ENCODE assay signal across 8 cellular contexts in genomic region chr12:79935021-79935623, GRCh38. TPM values are rescaled to one million over a fixed set of nuclear protein-coding genes. Genes with fewer than 3 reads are reported as not detected.
DNase-seq lines count a peak whose midpoint lies in the region; ATAC-seq and TF ChIP-seq lines count a peak whose summit lies in the region.

Gene PPP1R12A (minus strand): TSS chr12:79935097. CDS start chr12:79934931, 166 bp downstream.

- peaks cover 4% of the 10 kb centered on the region for H3K4me1 ChIP-seq in parathyroid adenoma
- peaks cover 0 to 47% (median 14%) of the 10 kb centered on the region in 4 donors for H3K4me1 ChIP-seq in tibial nerve

- 1% methylated on average over 29 to 44 of the region's 44 CpGs for WGBS in tibial nerve, 2 donors

- no peaks in the 10 kb centered on the region for H3K9me3 ChIP-seq in parathyroid adenoma (ENCODE audit: control insufficient read depth, low read length)
- H3K9me3 ChIP-seq in tibial nerve, result no peaks in the 10 kb centered on the region

- H3K27me3 Mint-ChIP-seq in activated naive CD8-positive, alpha-beta T cell treated with anti-CD3 and anti-CD28 coated beads, Interleukin-2, amount 50 U/mL, for 24 hours, result no peaks in the 10 kb centered on the region

- H3K36me3 ChIP-seq in parathyroid adenoma (ENCODE audit: control insufficient read depth, insufficient read depth, low read length) (no peaks in the 10 kb centered on the region), tibial nerve (no peaks in the 10 kb centered on the region)

- H3K27ac ChIP-seq in parathyroid adenoma, result peak within 1 kb of the TSS; percentile 92
- peak within 1 kb of the TSS; percentile 91 to 97 (median 96) for H3K27ac ChIP-seq in tibial nerve

- no peaks in the 10 kb centered on the region for H3K9me3 Mint-ChIP-seq in activated naive CD8-positive, alpha-beta T cell treated with anti-CD3 and anti-CD28 coated beads, Interleukin-2, amount 50 U/mL, for 24 hours

- peak within 1 kb of the TSS; percentile 93 for H3K4me3 Mint-ChIP-seq in activated naive CD8-positive, alpha-beta T cell treated with anti-CD3 and anti-CD28 coated beads, Interleukin-2, amount 50 U/mL, for 24 hours

- intact Hi-C loops in Right ventricle myocardium superior (cut with DNase I), result loop anchor here (10.0 kb wide), 2 partner anchors 110 to 250 kb away; no protein-coding TSS in a partner anchor

- no peaks in the 10 kb centered on the region for H3K27me3 ChIP-seq in parathyroid adenoma (ENCODE audit: control insufficient read depth, insufficient read depth, low read length)
- H3K27me3 ChIP-seq in tibial nerve, result no peaks in the 10 kb centered on the region

- peak within 1 kb of the TSS; percentile 79 for H3K9ac ChIP-seq in parathyroid adenoma

- peak; percentile 85 for ATAC-seq in HG02759 (IDR thresholded peaks at IDR 0.05; ENCODE audit: unreplicated experiment)
- ATAC-seq in activated naive CD8-positive, alpha-beta T cell treated with anti-CD3 and anti-CD28 coated beads, Interleukin-2, amount 50 U/mL, for 24 hours, result peak; percentile 91
- peak; percentile 97 for ATAC-seq in Right ventricle myocardium superior (ENCODE audit: poor library complexity)

- H3K4me3 ChIP-seq in GM12865 (ENCODE audit: low read depth, low read length), result peak within 1 kb of the TSS; percentile 77
- H3K4me3 ChIP-seq in parathyroid adenoma (ENCODE audit: low read depth, low read length), result peak within 1 kb of the TSS; percentile 96
- H3K4me3 ChIP-seq in tibial nerve, result peak within 1 kb of the TSS; percentile 82 to 97 (median 93)

- no peaks in the 10 kb centered on the region for H3K36me3 Mint-ChIP-seq in activated naive CD8-positive, alpha-beta T cell treated with anti-CD3 and anti-CD28 coated beads, Interleukin-2, amount 50 U/mL, for 24 hours (ENCODE audit: low read depth)

- H3K4me2 ChIP-seq in parathyroid adenoma (ENCODE audit: low read length), result peak within 1 kb of the TSS; percentile 71

- H2AFZ ChIP-seq in parathyroid adenoma, result peak within 1 kb of the TSS; percentile 90

- H3K4me1 Mint-ChIP-seq in activated naive CD8-positive, alpha-beta T cell treated with anti-CD3 and anti-CD28 coated beads, Interleukin-2, amount 50 U/mL, for 24 hours, result peaks cover 39% of the 10 kb centered on the region

- peak within 1 kb of the TSS; percentile 97 for H3K27ac Mint-ChIP-seq in activated naive CD8-positive, alpha-beta T cell treated with anti-CD3 and anti-CD28 coated beads, Interleukin-2, amount 50 U/mL, for 24 hours

- peaks cover 20% of the 10 kb centered on the region for H3K79me2 ChIP-seq in parathyroid adenoma

- TF ChIP-seq CTCF in GM12865 (IDR thresholded peaks at IDR 0.05; ENCODE audit: insufficient read depth, low read depth, low read length, missing control alignments), result no peak
- peak; percentile 29 for TF ChIP-seq CTCF in parathyroid adenoma (IDR thresholded peaks at IDR 0.05)
- peak in 3 of 5 experiments; percentile 6 to 66 (median 52) for TF ChIP-seq CTCF in tibial nerve (IDR thresholded peaks at IDR 0.05)

- peak; percentile 96 to 98 for TF ChIP-seq POLR2A in tibial nerve (IDR thresholded peaks at IDR 0.05)

- peak; percentile 72 to 99 for TF ChIP-seq EP300 in tibial nerve (IDR thresholded peaks at IDR 0.05)

- DNase-seq in GM12865 (ENCODE audit: low read depth), result peak; percentile 98
- peak; percentile 99 for DNase-seq in NCI-H1417 (lab: John Stamatoyannopoulos, UW)
- DNase-seq in SW 1271 (lab: John Stamatoyannopoulos, UW), result peak; percentile 94 to 97
- peak; percentile 95 for DNase-seq in activated naive CD8-positive, alpha-beta T cell treated with anti-CD3 and anti-CD28 coated beads, Interleukin-2, amount 50 U/mL, for 24 hours
- DNase-seq in Right ventricle myocardium superior, result peak; percentile 99
- peak; percentile 93 to 94 for DNase-seq in tibial nerve (ENCODE audit: low spot score in 2 of 2)

RNA-seq across cellular contexts. Expression of gene PPP1R12A, which starts in this region (rescaled TPM):
- total RNA-seq in Right ventricle myocardium superior (38.8 TPM), tibial nerve (100 to 1,000 TPM in 2 of 4 donors, 10 to 100 TPM in 2; 84.3 to 137 (median 99.6) TPM)

Comparison
In these comparisons a context has a peak if more than half of its experiments do, and no peak if none do; other contexts are left out.
1. Peak in every context shown above with its lines: DNase-seq, ATAC-seq, H3K4me3 ChIP-seq and H3K27ac ChIP-seq.